In genomic region chr21:42535602-42536171, GRCh38 we compare ENCODE assay signal across 12 cellular contexts. TPM values are rescaled to one million over a fixed set of nuclear protein-coding genes. Genes with fewer than 3 reads are reported as not detected.
DNase-seq lines count a peak whose midpoint lies in the region; ATAC-seq, FAIRE-seq and TF ChIP-seq lines count a peak whose summit lies in the region.
"Had no signal": no experiment of that assay in that cellular context is flagged by ENCODE, and none has a peak within 500 bp of the region (broad histone marks: within the 10 kb centered on the region; RNA-seq: fewer than 3 reads in every experiment).

No MANE protein-coding gene starts in this region.

- H3K27ac ChIP-seq in GM12878 (ENCODE audit: control insufficient read depth, insufficient read depth) (peak overlapping the region; percentile 76), transverse colon (peak overlapping the region; percentile 28 to 70 (median 42))
- no peak overlapping the region for H3K27ac ChIP-seq in naive thymus-derived CD4-positive, alpha-beta T cell (ENCODE audit: low read depth, low read length)

- peaks cover 19% of the 10 kb centered on the region for H3K79me2 ChIP-seq in GM12878 (ENCODE audit: control insufficient read depth, insufficient read depth, low read length)

- no peak overlapping the region for H3K9ac ChIP-seq in GM12878 (ENCODE audit: control insufficient read depth, insufficient read depth, low read length)

- no peaks in the 10 kb centered on the region for H3K9me3 Mint-ChIP-seq in naive thymus-derived CD4-positive, alpha-beta T cell
- H3K9me3 Mint-ChIP-seq: naive thymus-derived CD8-positive, alpha-beta T cell had no signal

- H3K4me3 Mint-ChIP-seq in naive thymus-derived CD4-positive, alpha-beta T cell = peak overlapping the region in 1 of 10 donors; percentile 29

- peak; percentile 61 for FAIRE-seq in GM12878 (lab: Jason Lieb, UNC)
- FAIRE-seq: HTR-8/SVneo had no signal

- H3K36me3 Mint-ChIP-seq in naive thymus-derived CD4-positive, alpha-beta T cell = peaks cover 6 to 36% (median 12%) of the 10 kb centered on the region in 5 donors

- in situ Hi-C loops in GM12878 (cut with MboI) (loop anchor here (5.0 kb wide), 3 partner anchors 228 to 388 kb away; no protein-coding TSS in a partner anchor), transverse colon (cut with MboI; ENCODE audit: low pct_ligation_motif_present in 1 of 4, low pct_unique_long_range_greater_than_20kb in 1 of 4, low sequenced_read_pairs in 3 of 4) (loop anchor here in 1 of 4 donors (10.0 kb wide), 1 partner anchor 71 kb away; no protein-coding TSS in a partner anchor), G401 (cut with HindIII; ENCODE audit: low sequenced_read_pairs) (no loop called here)

- intact Hi-C loops in cardiac septum (cut with DNase I) (no loop called here), Right ventricle myocardium inferior (cut with DNase I) (no loop called here), GM12878 (cut with micrococcal nuclease; ENCODE audit: unreplicated experiment) (loop anchor here (1.0 to 5.0 kb wide), 3 partner anchors 11 to 391 kb away; no protein-coding TSS in a partner anchor), transverse colon (cut with DNase I; ENCODE audit: low total_unique reads) (no loop called here)
- intact Hi-C loops in naive thymus-derived CD4-positive, alpha-beta T cell (cut with micrococcal nuclease) = loop anchor here in 1 of 2 donors (5.0 kb wide), 1 partner anchor 68 kb away; no protein-coding TSS in a partner anchor

- H3K27me3 ChIP-seq in GM12878 (replicated peaks in 1 of 2; ENCODE audit: control insufficient read depth in 2 of 2, insufficient read depth in 2 of 2, low read length in 1 of 2) = no peaks in the 10 kb centered on the region
- H3K27me3 ChIP-seq in transverse colon = no peaks in the 10 kb centered on the region
- no peaks in the 10 kb centered on the region for H3K27me3 ChIP-seq in naive thymus-derived CD4-positive, alpha-beta T cell (ENCODE audit: control insufficient read depth in 2 of 2, insufficient read depth in 2 of 2, low read length in 2 of 2)

- TF ChIP-seq RAD21 in GM12878 (IDR thresholded peaks at IDR 0.05; ENCODE audit: insufficient read depth, low read depth, low read length) = no peak

- H3K4me3 ChIP-seq in GM12878 (peak overlapping the region; percentile 2; the same call in 1 of the 2 replicates), transverse colon (no peak overlapping the region)
- no peak overlapping the region for H3K4me3 ChIP-seq in naive thymus-derived CD4-positive, alpha-beta T cell (ENCODE audit: low read length)

- no peak for TF ChIP-seq POLR2A in GM12878 (IDR thresholded peaks at IDR 0.05; ENCODE audit: low read depth, low read length)
- TF ChIP-seq POLR2A in transverse colon (IDR thresholded peaks at IDR 0.05) = no peak

- WGBS in GM12878 (ENCODE audit: insufficient coverage, insufficient replicate concordance, low lambda C conversion rate, missing lambda C conversion rate) = 20% methylated on average over 17 of the region's 17 CpGs
- WGBS in transverse colon (ENCODE audit: low coverage in 1 of 2), 2 donors = 60% methylated on average over 17 of the region's 17 CpGs; no CpG with 5 or more reads in 1 of the 2 donors

- SMC1A ChIA-PET in GM12878 (lab: Charles Lee; ENCODE audit: uncharacterized antibody, unreplicated experiment) = interaction anchor here (0.8 to 9.1 kb wide), 38 partner anchors 12 to 719 kb away, joined by 3 to 268 read pairs (median 6); partner anchors contain the start of genes RSPH1 and SLC37A1

- no peak for TF ChIP-seq CTCF in GM12878 (IDR thresholded peaks at IDR 0.05 in 2 of 3, conservative IDR thresholded peaks at IDR 0.05 in 1 of 3; ENCODE audit: control insufficient read depth in 2 of 3, extremely low read depth in 1 of 3, insufficient read depth in 1 of 3, low read depth in 3 of 3, low read length in 3 of 3)
- TF ChIP-seq CTCF in transverse colon (IDR thresholded peaks at IDR 0.05) = no peak

- H4K20me1 ChIP-seq in GM12878 (ENCODE audit: control insufficient read depth, insufficient read depth) = no peaks in the 10 kb centered on the region

- POLR2A ChIA-PET in GM12878 (lab: Charles Lee) = interaction anchor here (0.9 to 6.0 kb wide), 14 partner anchors 10 to 383 kb away, joined by 3 to 71 read pairs (median 6); partner anchors contain the start of gene SLC37A1
- POLR2A ChIA-PET in naive thymus-derived CD4-positive, alpha-beta T cell (lab: Charles Lee) = interaction anchor here (0.6 to 1.0 kb wide), 4 partner anchors 8 to 72 kb away, joined by 3 to 4 read pairs (median 3); no protein-coding TSS in a partner anchor

- H3K4me1 ChIP-seq in GM12878 (ENCODE audit: control insufficient read depth, insufficient read depth, low read length) (peaks cover 61% of the 10 kb centered on the region), transverse colon (peaks cover 0 to 36% (median 26%) of the 10 kb centered on the region in 4 donors)
- H3K4me1 ChIP-seq in naive thymus-derived CD4-positive, alpha-beta T cell (ENCODE audit: control insufficient read depth in 2 of 2, insufficient read depth in 2 of 2, low read length in 2 of 2) = peaks cover 0 to 5% of the 10 kb centered on the region in 2 donors

- peaks cover 14 to 18% of the 10 kb centered on the region in 2 experiments for H3K36me3 ChIP-seq in GM12878 (ENCODE audit: control insufficient read depth in 2 of 2, insufficient read depth in 2 of 2, low read length in 1 of 2)
- peaks cover 0 to 11% (median 2%) of the 10 kb centered on the region in 4 donors for H3K36me3 ChIP-seq in transverse colon
- H3K36me3 ChIP-seq in naive thymus-derived CD4-positive, alpha-beta T cell (ENCODE audit: control insufficient read depth in 2 of 3, insufficient read depth in 3 of 3, low read length in 3 of 3) = peaks cover 0 to 29% (median 0%) of the 10 kb centered on the region in 3 experiments

- DNase-seq in cardiac septum (ENCODE audit: low spot score) (peak; percentile 56), Right ventricle myocardium inferior (ENCODE audit: missing footprints) (no peak), GM12878 (ENCODE audit: low read depth, low spot score) (peak; percentile 81), transverse colon (peak; percentile 42), NCI-H146 treated with DMSO at 0.1 percent for 48 hours (lab: John Stamatoyannopoulos, UW; ENCODE audit: unreplicated experiment) (no peak), G401 (ENCODE audit: low spot score) (no peak)
- no peak for DNase-seq in naive thymus-derived CD4-positive, alpha-beta T cell
- DNase-seq: activated CD4-positive, alpha-beta T cell treated with anti-CD3 and anti-CD28 coated beads for 1 hour; naive thymus-derived CD8-positive, alpha-beta T cell; NCI-H82 had no signal

- ATAC-seq in Right ventricle myocardium inferior (no peak), HG02981 (IDR thresholded peaks at IDR 0.05; ENCODE audit: unreplicated experiment) (peak; percentile 55), GM12878 (peak; percentile 82)
- no peak for ATAC-seq in naive thymus-derived CD4-positive, alpha-beta T cell

- CTCF ChIA-PET in GM12878 (lab: Yijun Ruan, JAX) = interaction anchor here (0.6 to 7.6 kb wide), 30 partner anchors 10 to 1186 kb away, joined by 3 to 168 read pairs (median 6); partner anchors contain the start of gene SLC37A1
- CTCF ChIA-PET in naive thymus-derived CD4-positive, alpha-beta T cell (lab: Charles Lee) = interaction anchor here (0.9 to 1.0 kb wide), 2 partner anchors 137 to 199 kb away, joined by 3 to 4 read pairs; no protein-coding TSS in a partner anchor

- no TSS peak for BruUV-seq in GM12878 (replicated peaks; lab: Mats Ljungman, UMichigan)

- no peaks in the 10 kb centered on the region for H3K27me3 Mint-ChIP-seq in naive thymus-derived CD4-positive, alpha-beta T cell
- H3K27me3 Mint-ChIP-seq: naive thymus-derived CD8-positive, alpha-beta T cell had no signal

- RAD21 ChIA-PET in GM12878 (lab: Charles Lee; ENCODE audit: unreplicated experiment) = interaction anchor here (0.8 to 6.6 kb wide), 43 partner anchors 10 to 390 kb away, joined by 3 to 146 read pairs (median 8); partner anchors contain the start of genes RSPH1 and SLC37A1

- peak; percentile 63 to 86; a peak in 3 of 4 replicates for TF ChIP-seq EP300 in GM12878 (IDR thresholded peaks at IDR 0.05; ENCODE audit: borderline replicate concordance in 1 of 2, control insufficient read depth in 1 of 2, low read depth in 2 of 2, low read length in 2 of 2)
- no peak for TF ChIP-seq EP300 in transverse colon (IDR thresholded peaks at IDR 0.05; ENCODE audit: low read depth)

- H3K9me3 ChIP-seq in GM12878 (replicated peaks; ENCODE audit: control insufficient read depth, insufficient read depth, low read length) (no peaks in the 10 kb centered on the region), transverse colon (no peaks in the 10 kb centered on the region)
- no peaks in the 10 kb centered on the region for H3K9me3 ChIP-seq in naive thymus-derived CD4-positive, alpha-beta T cell (ENCODE audit: control insufficient read depth in 2 of 3, low read length in 3 of 3)

- H2AFZ ChIP-seq in GM12878 (ENCODE audit: control insufficient read depth, low read depth, low read length) = no peak overlapping the region

- H3K27ac Mint-ChIP-seq in naive thymus-derived CD4-positive, alpha-beta T cell = no peak overlapping the region

- peak overlapping the region; percentile 38 for H3K4me2 ChIP-seq in GM12878 (ENCODE audit: control insufficient read depth, insufficient read depth)

- H3K4me1 Mint-ChIP-seq in naive thymus-derived CD4-positive, alpha-beta T cell = peaks cover 5 to 18% (median 13%) of the 10 kb centered on the region in 7 donors

RNA-seq across cellular contexts. Expression of gene SLC37A1, which starts 22.0 kb away (rescaled TPM):
- total RNA-seq in cardiac septum = 6.7 TPM
- total RNA-seq in Right ventricle myocardium inferior = 3.0 TPM
- 129 and 143 TPM in 2 replicates for total RNA-seq in GM12878 (2013; cell fraction: nucleolus; rRNA removed)
- total RNA-seq in GM12878 (2014; rRNA removed) = 33.0 and 35.5 TPM in 2 replicates
- 19.2 and 19.7 TPM in 2 replicates for total RNA-seq in GM12878 (2014; rRNA removed; fragmentation: Illumina TruSeq; extraction: Trizol)
- total RNA-seq in GM12878 (2021) = 30.7 and 34.8 TPM in 2 replicates
- 6.2 TPM for polyA plus RNA-seq in GM12878 (2011; ENCODE audit: low read depth)
- polyA plus RNA-seq in GM12878 (2011; rRNA removed) = 17.7 and 23.3 TPM in 2 replicates
- polyA plus RNA-seq in GM12878 (2011; cell fraction: cytosol; rRNA removed) = 20.2 and 24.6 TPM in 2 replicates
- polyA plus RNA-seq in GM12878 (2011; cell fraction: nucleus; rRNA removed) = 75.0 and 82.4 TPM in 2 replicates
- 17.7 and 18.5 TPM in 2 replicates for polyA plus RNA-seq in GM12878 (2012)
- 12.0 and 18.4 TPM in 2 replicates for polyA plus RNA-seq in GM12878 (2014; fragmentation: Illumina TruSeq; extraction: Trizol)
- 1 to 10 TPM; 1.1 to 2.4 TPM for polyA plus RNA-seq in GM12878 (2014; fragmentation: Nextera tagmentation; extraction: Ambion mirVana)
- 25.4 and 26.5 TPM in 2 replicates for polyA plus RNA-seq in GM12878 (2014; rRNA removed)
- 10 to 100 TPM; 28.0 to 32.0 TPM for polyA plus RNA-seq in GM12878 (2016; fragmentation: Nextera tagmentation; extraction: Ambion mirVana)
- polyA minus RNA-seq in GM12878 (2011; rRNA and poly(A)+ RNA removed) = 22.6 and 32.2 TPM in 2 replicates
- 8.6 and 12.4 TPM in 2 replicates for polyA minus RNA-seq in GM12878 (2011; cell fraction: cytosol; rRNA and poly(A)+ RNA removed)
- polyA minus RNA-seq in GM12878 (2011; cell fraction: nucleus; rRNA and poly(A)+ RNA removed) = 43.9 and 56.5 TPM in 2 replicates
- 100 to 1,000 TPM in 3 of 4 donors, 10 to 100 TPM in 1; 80.8 to 139 (median 117) TPM for total RNA-seq in transverse colon
- 10 to 100 TPM; 15.1 to 23.2 (median 18.1) TPM for total RNA-seq in naive thymus-derived CD4-positive, alpha-beta T cell
- polyA plus RNA-seq in naive thymus-derived CD4-positive, alpha-beta T cell = 1 to 10 TPM; 4.4 to 7.8 TPM
- 0.37 and 0.86 TPM in 2 replicates for total RNA-seq in G401 (2014; rRNA removed; shearing (Covaris generic))

RNA-seq across cellular contexts. Expression of gene RSPH1, which starts 39.7 kb away (rescaled TPM):
- total RNA-seq in cardiac septum (not detected), Right ventricle myocardium inferior (not detected), GM12878 (2014; rRNA removed) (0.11 and 0.33 TPM in 2 replicates), GM12878 (2014; rRNA removed; fragmentation: Illumina TruSeq; extraction: Trizol) (0.27 and 0.37 TPM in 2 replicates), GM12878 (2021) (0.27 and 0.28 TPM in 2 replicates), transverse colon (1 to 10 TPM in 3 of 4 donors, under 1 TPM in 1; 0.80 to 10.0 (median 8.0) TPM)
- 0.56 and 0.78 TPM in 2 replicates for total RNA-seq in GM12878 (2013; cell fraction: nucleolus; rRNA removed)
- 0.94 TPM for polyA plus RNA-seq in GM12878 (2011; ENCODE audit: low read depth)
- polyA plus RNA-seq in GM12878 (2011; rRNA removed) (0.38 and 0.59 TPM in 2 replicates), GM12878 (2014; fragmentation: Illumina TruSeq; extraction: Trizol) (0.37 and 0.67 TPM in 2 replicates), GM12878 (2014; fragmentation: Nextera tagmentation; extraction: Ambion mirVana) (under 1 TPM; 0.37 to 0.38 TPM), GM12878 (2014; rRNA removed) (0.19 and 0.81 TPM in 2 replicates), GM12878 (2016; fragmentation: Nextera tagmentation; extraction: Ambion mirVana) (1 to 10 TPM; 1.2 to 1.4 TPM)
- 0.10 and 0.21 TPM in 2 replicates for polyA plus RNA-seq in GM12878 (2011; cell fraction: cytosol; rRNA removed)
- polyA plus RNA-seq in GM12878 (2011; cell fraction: nucleus; rRNA removed) = 0.16 and 0.22 TPM in 2 replicates
- polyA plus RNA-seq in GM12878 (2012) = 0.79 and 1.1 TPM in 2 replicates
- polyA minus RNA-seq in GM12878 (2011; rRNA and poly(A)+ RNA removed) = 0.88 TPM in 1 of 2 replicates, not detected in the other
- polyA minus RNA-seq in GM12878 (2011; cell fraction: cytosol; rRNA and poly(A)+ RNA removed) = not detected in 2 replicates
- not detected in 2 replicates for polyA minus RNA-seq in GM12878 (2011; cell fraction: nucleus; rRNA and poly(A)+ RNA removed)
- total RNA-seq in naive thymus-derived CD4-positive, alpha-beta T cell = under 1 TPM in 2 of 5 experiments, not detected in 3; 0.27 to 0.40 TPM
- polyA plus RNA-seq in naive thymus-derived CD4-positive, alpha-beta T cell = not detected
- 0.41 TPM in 1 of 2 replicates, not detected in the other for total RNA-seq in G401 (2014; rRNA removed; shearing (Covaris generic))
- polyA plus RNA-seq: naive thymus-derived CD8-positive, alpha-beta T cell had no signal

Comparison
In these comparisons a context has a peak if more than half of its experiments do, and no peak if none do; other contexts are left out.
1. DNase-seq: peak in cardiac septum (single experiment), GM12878 (single experiment) and transverse colon (single experiment); none in Right ventricle myocardium inferior (single experiment), NCI-H146 treated with DMSO at 0.1 percent for 48 hours (single experiment), naive thymus-derived CD4-positive, alpha-beta T cell (0 of 9) and G401 (single experiment).
2. ATAC-seq: peak in HG02981 (single experiment) and GM12878 (single experiment); none in Right ventricle myocardium inferior (single experiment) and naive thymus-derived CD4-positive, alpha-beta T cell (single experiment).